9 cellular contexts compared by ENCODE assay signal in genomic region chr14:95185452-95186392, GRCh38. TPM values are rescaled to one million over a fixed set of nuclear protein-coding genes. Genes with fewer than 3 reads are reported as not detected.
DNase-seq lines count a peak whose midpoint lies in the region; ATAC-seq and TF ChIP-seq lines count a peak whose summit lies in the region.
"Had no signal": no experiment of that assay in that cellular context is flagged by ENCODE, and none has a peak within 500 bp of the region (broad histone marks: within the 10 kb centered on the region; RNA-seq: fewer than 3 reads in every experiment).

No MANE protein-coding gene starts in this region.

- H3K36me3 ChIP-seq in colonic mucosa (no peaks in the 10 kb centered on the region), lung (ENCODE audit: control insufficient read depth in 2 of 2, insufficient read depth in 2 of 2, low read length in 2 of 2) (no peaks in the 10 kb centered on the region), thymus (ENCODE audit: control insufficient read depth, insufficient read depth) (no peaks in the 10 kb centered on the region)

- H3K27me3 ChIP-seq in colonic mucosa (no peaks in the 10 kb centered on the region), lung (ENCODE audit: control insufficient read depth, insufficient read depth) (no peaks in the 10 kb centered on the region), thymus (ENCODE audit: control insufficient read depth, insufficient read depth) (no peaks in the 10 kb centered on the region)

- ATAC-seq in lung (ENCODE audit: insufficient read depth, low FRiP score) (peak; percentile 58), GM19023 (IDR thresholded peaks at IDR 0.05; ENCODE audit: unreplicated experiment) (no peak)

- H3K4me3 ChIP-seq in colonic mucosa (no peak overlapping the region), lung (no peak overlapping the region), thymus (ENCODE audit: low read length) (no peak overlapping the region)

- H3K9me3 ChIP-seq in colonic mucosa (no peaks in the 10 kb centered on the region), lung (ENCODE audit: control insufficient read depth in 2 of 2, insufficient read depth in 1 of 2, low read length in 1 of 2) (no peaks in the 10 kb centered on the region), thymus (ENCODE audit: control insufficient read depth) (no peaks in the 10 kb centered on the region)

- TF ChIP-seq CTCF in colonic mucosa (IDR thresholded peaks at IDR 0.05) = no peak
- no peak for TF ChIP-seq CTCF in lung (IDR thresholded peaks at IDR 0.05; ENCODE audit: control extremely low read depth, extremely low read depth)

- intact Hi-C loops in colonic mucosa (cut with DNase I) = no loop called here

- H3K27ac ChIP-seq in colonic mucosa (peak overlapping the region; percentile 31), lung (ENCODE audit: low read depth in 1 of 2, low read length in 1 of 2) (peak overlapping the region; percentile 84 to 87), thymus (ENCODE audit: low read depth) (peak overlapping the region; percentile 56)

- H3K9ac ChIP-seq in colonic mucosa (ENCODE audit: low read depth in 2 of 2, low read length in 2 of 2) = peak overlapping the region in 1 of 2 donors; percentile 8

- DNase-seq in NAMALWA (ENCODE audit: low spot score) (peak; percentile 17), colonic mucosa (peak; percentile 62), lung (ENCODE audit: low spot score) (peak; percentile 68), middle frontal gyrus (ENCODE audit: extremely low spot score, low spot score) (no peak), HK-2 (ENCODE audit: unreplicated experiment) (no peak)
- DNase-seq in stimulated activated CD4-positive, alpha-beta T cell treated with anti-CD3 and anti-CD28 coated beads, Interleukin-2, amount 100 ng/mL, for 48 hours = no peak
- DNase-seq: NCI-H146 had no signal

- H3K4me1 ChIP-seq in colonic mucosa (peaks cover 4% of the 10 kb centered on the region), lung (ENCODE audit: control insufficient read depth in 2 of 2, insufficient read depth in 2 of 2, low read length in 2 of 2) (peaks cover 4 to 20% of the 10 kb centered on the region in 2 donors), thymus (ENCODE audit: control insufficient read depth, insufficient read depth, low read length) (no peaks in the 10 kb centered on the region)

- WGBS in lung, 2 donors = 23 to 52% methylated on average over 17 of the region's 17 CpGs
- WGBS in thymus = 27% methylated on average over 17 of the region's 17 CpGs

RNA-seq across cellular contexts. Expression of gene DICER1, which starts 28.4 kb away (rescaled TPM):
- 10 to 100 TPM; 49.3 to 53.7 TPM for total RNA-seq in colonic mucosa
- 100 to 1,000 TPM in 1 of 2 donors, 10 to 100 TPM in 1; 67.9 to 103 TPM for total RNA-seq in lung
- 10 to 100 TPM in 1 of 2 donors, 1 to 10 TPM in 1; 9.1 to 20.2 TPM for polyA plus RNA-seq in lung
- polyA plus RNA-seq in thymus = 14.8 TPM

Comparison
In these comparisons a context has a peak if more than half of its experiments do, and no peak if none do; other contexts are left out.
1. DNase-seq: peak in NAMALWA (single experiment), colonic mucosa (single experiment) and lung (single experiment); none in middle frontal gyrus (single experiment), HK-2 (single experiment) and stimulated activated CD4-positive, alpha-beta T cell treated with anti-CD3 and anti-CD28 coated beads, Interleukin-2, amount 100 ng/mL, for 48 hours (0 of 2).
2. H3K27ac ChIP-seq: peak in every context shown above with its lines; median percentile 86 in lung; 56 in thymus; 31 in colonic mucosa.